In the genomic region with DNA sequence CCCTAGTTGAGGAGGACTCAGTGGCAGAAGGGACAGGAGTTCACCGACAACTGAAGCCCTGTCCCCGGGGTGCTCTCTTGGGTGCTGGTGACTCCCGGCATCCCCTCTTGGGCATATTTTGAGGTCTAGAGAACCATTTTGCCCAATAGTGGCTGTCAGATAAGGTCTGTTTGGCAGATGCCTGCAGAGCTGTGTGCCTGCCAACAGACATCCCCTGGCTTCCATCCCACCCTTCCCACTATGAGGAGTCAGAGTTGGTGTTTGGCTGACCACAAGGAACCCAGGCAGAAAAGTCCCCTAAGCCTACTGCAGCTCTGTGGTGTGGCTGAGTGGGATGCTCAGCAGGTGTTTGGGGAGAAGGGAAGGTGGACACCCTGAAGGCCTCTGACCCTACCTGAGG, we compare ENCODE assay signal across 1 cellular context.
TF ChIP-seq lines count a peak whose summit lies in the region.

No MANE protein-coding gene starts in this region.

TF ChIP-seq in WTC11, 78 proteins besides CTCF, POLR2A, EP300 and RAD21 (continued from another document):
- TF ChIP-seq, protein P1, sequence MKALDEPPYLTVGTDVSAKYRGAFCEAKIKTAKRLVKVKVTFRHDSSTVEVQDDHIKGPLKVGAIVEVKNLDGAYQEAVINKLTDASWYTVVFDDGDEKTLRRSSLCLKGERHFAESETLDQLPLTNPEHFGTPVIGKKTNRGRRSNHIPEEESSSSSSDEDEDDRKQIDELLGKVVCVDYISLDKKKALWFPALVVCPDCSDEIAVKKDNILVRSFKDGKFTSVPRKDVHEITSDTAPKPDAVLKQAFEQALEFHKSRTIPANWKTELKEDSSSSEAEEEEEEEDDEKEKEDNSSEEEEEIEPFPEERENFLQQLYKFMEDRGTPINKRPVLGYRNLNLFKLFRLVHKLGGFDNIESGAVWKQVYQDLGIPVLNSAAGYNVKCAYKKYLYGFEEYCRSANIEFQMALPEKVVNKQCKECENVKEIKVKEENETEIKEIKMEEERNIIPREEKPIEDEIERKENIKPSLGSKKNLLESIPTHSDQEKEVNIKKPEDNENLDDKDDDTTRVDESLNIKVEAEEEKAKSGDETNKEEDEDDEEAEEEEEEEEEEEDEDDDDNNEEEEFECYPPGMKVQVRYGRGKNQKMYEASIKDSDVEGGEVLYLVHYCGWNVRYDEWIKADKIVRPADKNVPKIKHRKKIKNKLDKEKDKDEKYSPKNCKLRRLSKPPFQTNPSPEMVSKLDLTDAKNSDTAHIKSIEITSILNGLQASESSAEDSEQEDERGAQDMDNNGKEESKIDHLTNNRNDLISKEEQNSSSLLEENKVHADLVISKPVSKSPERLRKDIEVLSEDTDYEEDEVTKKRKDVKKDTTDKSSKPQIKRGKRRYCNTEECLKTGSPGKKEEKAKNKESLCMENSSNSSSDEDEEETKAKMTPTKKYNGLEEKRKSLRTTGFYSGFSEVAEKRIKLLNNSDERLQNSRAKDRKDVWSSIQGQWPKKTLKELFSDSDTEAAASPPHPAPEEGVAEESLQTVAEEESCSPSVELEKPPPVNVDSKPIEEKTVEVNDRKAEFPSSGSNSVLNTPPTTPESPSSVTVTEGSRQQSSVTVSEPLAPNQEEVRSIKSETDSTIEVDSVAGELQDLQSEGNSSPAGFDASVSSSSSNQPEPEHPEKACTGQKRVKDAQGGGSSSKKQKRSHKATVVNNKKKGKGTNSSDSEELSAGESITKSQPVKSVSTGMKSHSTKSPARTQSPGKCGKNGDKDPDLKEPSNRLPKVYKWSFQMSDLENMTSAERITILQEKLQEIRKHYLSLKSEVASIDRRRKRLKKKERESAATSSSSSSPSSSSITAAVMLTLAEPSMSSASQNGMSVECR (CRISPR knock-in tag; IDR thresholded peaks at IDR 0.05; ENCODE audit: borderline replicate concordance), result no peak
- TF ChIP-seq, protein P2, sequence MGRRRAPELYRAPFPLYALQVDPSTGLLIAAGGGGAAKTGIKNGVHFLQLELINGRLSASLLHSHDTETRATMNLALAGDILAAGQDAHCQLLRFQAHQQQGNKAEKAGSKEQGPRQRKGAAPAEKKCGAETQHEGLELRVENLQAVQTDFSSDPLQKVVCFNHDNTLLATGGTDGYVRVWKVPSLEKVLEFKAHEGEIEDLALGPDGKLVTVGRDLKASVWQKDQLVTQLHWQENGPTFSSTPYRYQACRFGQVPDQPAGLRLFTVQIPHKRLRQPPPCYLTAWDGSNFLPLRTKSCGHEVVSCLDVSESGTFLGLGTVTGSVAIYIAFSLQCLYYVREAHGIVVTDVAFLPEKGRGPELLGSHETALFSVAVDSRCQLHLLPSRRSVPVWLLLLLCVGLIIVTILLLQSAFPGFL (CRISPR knock-in tag; IDR thresholded peaks at IDR 0.05; ENCODE audit: borderline replicate concordance), result no peak
- TF ChIP-seq JUN (CRISPR knock-in tag; IDR thresholded peaks at IDR 0.05), result no peak
- TF ChIP-seq, protein P3, sequence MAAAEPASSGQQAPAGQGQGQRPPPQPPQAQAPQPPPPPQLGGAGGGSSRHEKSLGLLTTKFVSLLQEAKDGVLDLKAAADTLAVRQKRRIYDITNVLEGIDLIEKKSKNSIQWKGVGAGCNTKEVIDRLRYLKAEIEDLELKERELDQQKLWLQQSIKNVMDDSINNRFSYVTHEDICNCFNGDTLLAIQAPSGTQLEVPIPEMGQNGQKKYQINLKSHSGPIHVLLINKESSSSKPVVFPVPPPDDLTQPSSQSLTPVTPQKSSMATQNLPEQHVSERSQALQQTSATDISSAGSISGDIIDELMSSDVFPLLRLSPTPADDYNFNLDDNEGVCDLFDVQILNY (CRISPR knock-in tag; IDR thresholded peaks at IDR 0.05), result no peak
- TF ChIP-seq OVOL2 (CRISPR knock-in tag; IDR thresholded peaks at IDR 0.05; ENCODE audit: borderline replicate concordance), result no peak
TF ChIP-seq in WTC11: peak in this region for 0.
